Comparison of ENCODE assay signal across 10 cellular contexts in the genomic region with DNA sequence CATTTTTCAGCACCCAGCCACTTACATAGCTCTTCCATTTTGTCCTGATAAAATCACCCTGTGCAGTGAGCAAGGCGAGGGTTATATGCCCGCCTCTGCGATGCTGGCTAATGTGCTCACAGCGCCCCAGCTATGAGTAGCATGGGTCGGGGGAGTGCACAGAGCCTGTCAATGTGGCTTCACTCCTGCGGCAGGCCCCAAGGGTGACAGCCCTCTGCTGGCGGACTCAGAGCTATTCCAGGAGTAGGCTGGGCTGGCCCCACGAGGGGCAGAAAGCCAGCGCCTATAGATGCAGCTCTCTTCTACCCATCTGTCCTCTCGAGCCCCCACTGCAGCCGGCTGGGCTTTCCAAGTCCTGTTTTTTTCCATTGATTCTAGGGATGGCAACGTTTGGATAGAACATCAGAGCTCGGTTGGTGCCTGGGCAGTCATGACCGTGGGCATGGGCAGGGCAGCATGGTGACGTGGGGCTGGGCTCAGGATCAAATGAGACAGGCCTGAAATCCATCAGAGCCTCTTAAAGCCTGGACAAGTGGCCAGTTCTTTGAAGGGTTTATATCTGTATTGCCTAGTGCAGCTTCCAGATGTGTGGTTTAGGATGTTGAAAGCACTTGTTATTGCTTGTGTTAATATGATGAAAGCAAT.
DNase-seq lines count a peak whose midpoint lies in the region; ATAC-seq and TF ChIP-seq lines count a peak whose summit lies in the region.
"Had no signal": no experiment of that assay in that cellular context is flagged by ENCODE, and none has a peak within 500 bp of the region (broad histone marks: within the 10 kb centered on the region; RNA-seq: fewer than 3 reads in every experiment).

No MANE protein-coding gene starts in this region.

- no peaks in the 10 kb centered on the region for H3K36me3 Mint-ChIP-seq in GM23338 (ENCODE audit: low read depth)
- H3K36me3 Mint-ChIP-seq in activated naive CD8-positive, alpha-beta T cell treated with anti-CD3 and anti-CD28 coated beads, Interleukin-2, amount 50 U/mL, for 24 hours (ENCODE audit: low read depth) = peaks cover 2% of the 10 kb centered on the region

- H3K27ac Mint-ChIP-seq in GM23338 = no peak overlapping the region
- no peak overlapping the region for H3K27ac Mint-ChIP-seq in activated naive CD8-positive, alpha-beta T cell treated with anti-CD3 and anti-CD28 coated beads, Interleukin-2, amount 50 U/mL, for 24 hours

- no peak overlapping the region for H3K4me3 Mint-ChIP-seq in GM23338
- H3K4me3 Mint-ChIP-seq in activated naive CD8-positive, alpha-beta T cell treated with anti-CD3 and anti-CD28 coated beads, Interleukin-2, amount 50 U/mL, for 24 hours = no peak overlapping the region

- H3K79me2 ChIP-seq in GM23338 (replicated peaks; ENCODE audit: insufficient read depth) = no peaks in the 10 kb centered on the region

- H3F3A ChIP-seq in GM23338 (replicated peaks; ENCODE audit: low read depth) = no peaks in the 10 kb centered on the region

- no peaks in the 10 kb centered on the region; the same call in 1 of the 2 replicates for H3K4me1 ChIP-seq in GM23338 (ENCODE audit: insufficient read depth)

- H3K9me2 ChIP-seq in GM23338 (ENCODE audit: insufficient read depth) = no peaks in the 10 kb centered on the region

- peak; percentile 61 to 74 for TF ChIP-seq CTCF in GM23338 (conservative IDR thresholded peaks at IDR 0.05; ENCODE audit: low read depth in 2 of 2)

- no peaks in the 10 kb centered on the region for H3K27me3 Mint-ChIP-seq in GM23338 (ENCODE audit: insufficient read depth, low read depth, poor library complexity)
- H3K27me3 Mint-ChIP-seq in activated naive CD8-positive, alpha-beta T cell treated with anti-CD3 and anti-CD28 coated beads, Interleukin-2, amount 50 U/mL, for 24 hours = peaks cover 5% of the 10 kb centered on the region

- DNase-seq in GM23338 (ENCODE audit: low spot score) (peak; percentile 86), SK-MEL-5 (ENCODE audit: low read depth, low spot score) (peak; percentile 24), head of caudate nucleus (peak in 33 of 42 donors; percentile 23 to 77 (median 45)), sciatic nerve (ENCODE audit: low spot score) (no peak), DMS114 treated with DMSO at 0.1 percent for 48 hours (lab: John Stamatoyannopoulos, UW; ENCODE audit: unreplicated experiment) (no peak)
- no peak for DNase-seq in activated CD8-positive, alpha-beta memory T cell treated with anti-CD3 and anti-CD28 coated beads for 24 hours
- no peak for DNase-seq in activated naive CD8-positive, alpha-beta T cell treated with anti-CD3 and anti-CD28 coated beads, Interleukin-2, amount 50 U/mL, for 24 hours
- DNase-seq: cortex of kidney, NCI-H1048 had no signal

- no peaks in the 10 kb centered on the region for H4K20me1 ChIP-seq in GM23338 (replicated peaks; ENCODE audit: insufficient read depth)

- no peaks in the 10 kb centered on the region for H3K27me3 ChIP-seq in GM23338 (ENCODE audit: insufficient read depth)

- in situ Hi-C loops in SK-MEL-5 (cut with HindIII; ENCODE audit: low pct_unique_long_range_greater_than_20kb, low sequenced_read_pairs) = no loop called here

- peak overlapping the region; percentile 83 for H2AFZ ChIP-seq in GM23338

- H3K36me3 ChIP-seq in GM23338 (ENCODE audit: insufficient read depth) = no peaks in the 10 kb centered on the region

- H3K4me3 ChIP-seq in GM23338 = 0 out of 2 replicates have a peak overlapping the region, but pooled peaks have one; percentile 29

- no peak overlapping the region for H3K27ac ChIP-seq in GM23338 (ENCODE audit: low read depth)

- H3K4me2 ChIP-seq in GM23338 = peak overlapping the region; percentile 21; the same call in 1 of the 2 replicates

- intact Hi-C loops in head of caudate nucleus (cut with DNase I) (no loop called here), sciatic nerve (cut with DNase I) (no loop called here)

- H3K4me1 Mint-ChIP-seq in GM23338 = peaks cover 7% of the 10 kb centered on the region
- no peaks in the 10 kb centered on the region for H3K4me1 Mint-ChIP-seq in activated naive CD8-positive, alpha-beta T cell treated with anti-CD3 and anti-CD28 coated beads, Interleukin-2, amount 50 U/mL, for 24 hours

- ATAC-seq in GM23338 (peak; percentile 99), sciatic nerve (peak; percentile 81), HG02938 (IDR thresholded peaks at IDR 0.05; ENCODE audit: unreplicated experiment) (no peak)
- no peak for ATAC-seq in activated naive CD8-positive, alpha-beta T cell treated with anti-CD3 and anti-CD28 coated beads, Interleukin-2, amount 50 U/mL, for 24 hours

- H3K9me3 Mint-ChIP-seq in GM23338 = peaks cover 5% of the 10 kb centered on the region; the same call in 1 of the 3 replicates
- peaks cover 6% of the 10 kb centered on the region for H3K9me3 Mint-ChIP-seq in activated naive CD8-positive, alpha-beta T cell treated with anti-CD3 and anti-CD28 coated beads, Interleukin-2, amount 50 U/mL, for 24 hours

TF ChIP-seq in GM23338, 12 proteins besides CTCF, POLR2A, EP300 and RAD21:
- TF ChIP-seq, protein P1, sequence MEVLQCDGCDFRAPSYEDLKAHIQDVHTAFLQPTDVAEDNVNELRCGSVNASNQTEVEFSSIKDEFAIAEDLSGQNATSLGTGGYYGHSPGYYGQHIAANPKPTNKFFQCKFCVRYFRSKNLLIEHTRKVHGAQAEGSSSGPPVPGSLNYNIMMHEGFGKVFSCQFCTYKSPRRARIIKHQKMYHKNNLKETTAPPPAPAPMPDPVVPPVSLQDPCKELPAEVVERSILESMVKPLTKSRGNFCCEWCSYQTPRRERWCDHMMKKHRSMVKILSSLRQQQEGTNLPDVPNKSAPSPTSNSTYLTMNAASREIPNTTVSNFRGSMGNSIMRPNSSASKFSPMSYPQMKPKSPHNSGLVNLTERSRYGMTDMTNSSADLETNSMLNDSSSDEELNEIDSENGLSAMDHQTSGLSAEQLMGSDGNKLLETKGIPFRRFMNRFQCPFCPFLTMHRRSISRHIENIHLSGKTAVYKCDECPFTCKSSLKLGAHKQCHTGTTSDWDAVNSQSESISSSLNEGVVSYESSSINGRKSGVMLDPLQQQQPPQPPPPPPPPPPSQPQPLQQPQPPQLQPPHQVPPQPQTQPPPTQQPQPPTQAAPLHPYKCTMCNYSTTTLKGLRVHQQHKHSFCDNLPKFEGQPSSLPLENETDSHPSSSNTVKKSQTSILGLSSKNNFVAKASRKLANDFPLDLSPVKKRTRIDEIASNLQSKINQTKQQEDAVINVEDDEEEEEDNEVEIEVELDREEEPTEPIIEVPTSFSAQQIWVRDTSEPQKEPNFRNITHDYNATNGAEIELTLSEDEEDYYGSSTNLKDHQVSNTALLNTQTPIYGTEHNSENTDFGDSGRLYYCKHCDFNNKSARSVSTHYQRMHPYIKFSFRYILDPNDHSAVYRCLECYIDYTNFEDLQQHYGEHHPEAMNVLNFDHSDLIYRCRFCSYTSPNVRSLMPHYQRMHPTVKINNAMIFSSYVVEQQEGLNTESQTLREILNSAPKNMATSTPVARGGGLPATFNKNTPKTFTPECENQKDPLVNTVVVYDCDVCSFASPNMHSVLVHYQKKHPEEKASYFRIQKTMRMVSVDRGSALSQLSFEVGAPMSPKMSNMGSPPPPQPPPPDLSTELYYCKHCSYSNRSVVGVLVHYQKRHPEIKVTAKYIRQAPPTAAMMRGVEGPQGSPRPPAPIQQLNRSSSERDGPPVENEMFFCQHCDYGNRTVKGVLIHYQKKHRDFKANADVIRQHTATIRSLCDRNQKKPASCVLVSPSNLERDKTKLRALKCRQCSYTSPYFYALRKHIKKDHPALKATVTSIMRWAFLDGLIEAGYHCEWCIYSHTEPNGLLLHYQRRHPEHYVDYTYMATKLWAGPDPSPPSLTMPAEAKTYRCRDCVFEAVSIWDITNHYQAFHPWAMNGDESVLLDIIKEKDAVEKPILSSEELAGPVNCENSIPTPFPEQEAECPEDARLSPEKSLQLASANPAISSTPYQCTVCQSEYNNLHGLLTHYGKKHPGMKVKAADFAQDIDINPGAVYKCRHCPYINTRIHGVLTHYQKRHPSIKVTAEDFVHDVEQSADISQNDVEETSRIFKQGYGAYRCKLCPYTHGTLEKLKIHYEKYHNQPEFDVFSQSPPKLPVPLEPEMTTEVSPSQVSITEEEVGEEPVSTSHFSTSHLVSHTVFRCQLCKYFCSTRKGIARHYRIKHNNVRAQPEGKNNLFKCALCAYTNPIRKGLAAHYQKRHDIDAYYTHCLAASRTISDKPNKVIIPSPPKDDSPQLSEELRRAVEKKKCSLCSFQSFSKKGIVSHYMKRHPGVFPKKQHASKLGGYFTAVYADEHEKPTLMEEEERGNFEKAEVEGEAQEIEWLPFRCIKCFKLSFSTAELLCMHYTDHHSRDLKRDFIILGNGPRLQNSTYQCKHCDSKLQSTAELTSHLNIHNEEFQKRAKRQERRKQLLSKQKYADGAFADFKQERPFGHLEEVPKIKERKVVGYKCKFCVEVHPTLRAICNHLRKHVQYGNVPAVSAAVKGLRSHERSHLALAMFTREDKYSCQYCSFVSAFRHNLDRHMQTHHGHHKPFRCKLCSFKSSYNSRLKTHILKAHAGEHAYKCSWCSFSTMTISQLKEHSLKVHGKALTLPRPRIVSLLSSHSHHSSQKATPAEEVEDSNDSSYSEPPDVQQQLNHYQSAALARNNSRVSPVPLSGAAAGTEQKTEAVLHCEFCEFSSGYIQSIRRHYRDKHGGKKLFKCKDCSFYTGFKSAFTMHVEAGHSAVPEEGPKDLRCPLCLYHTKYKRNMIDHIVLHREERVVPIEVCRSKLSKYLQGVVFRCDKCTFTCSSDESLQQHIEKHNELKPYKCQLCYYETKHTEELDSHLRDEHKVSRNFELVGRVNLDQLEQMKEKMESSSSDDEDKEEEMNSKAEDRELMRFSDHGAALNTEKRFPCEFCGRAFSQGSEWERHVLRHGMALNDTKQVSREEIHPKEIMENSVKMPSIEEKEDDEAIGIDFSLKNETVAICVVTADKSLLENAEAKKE (CRISPR knock-in tag; IDR thresholded peaks at IDR 0.05) = no peak
- TF ChIP-seq ZNF114 (CRISPR knock-in tag; IDR thresholded peaks at IDR 0.05) (no peak), POLR2AphosphoS5 (IDR thresholded peaks at IDR 0.05; ENCODE audit: low read depth) (no peak), NANOG (IDR thresholded peaks at IDR 0.05; ENCODE audit: borderline replicate concordance) (no peak), EZH2phosphoT487 (IDR thresholded peaks at IDR 0.05; ENCODE audit: unreplicated experiment) (no peak), ZNF331 (CRISPR knock-in tag; IDR thresholded peaks at IDR 0.05; ENCODE audit: low read depth) (no peak), CREB1 (CRISPR knock-in tag; IDR thresholded peaks at IDR 0.05; ENCODE audit: low read depth) (no peak)

Comparison
In these comparisons a context has a peak if more than half of its experiments do, and no peak if none do; other contexts are left out.
1. ATAC-seq: peak in GM23338 (single experiment) and sciatic nerve (single experiment); none in activated naive CD8-positive, alpha-beta T cell treated with anti-CD3 and anti-CD28 coated beads, Interleukin-2, amount 50 U/mL, for 24 hours (single experiment) and HG02938 (single experiment).
2. DNase-seq: peak in GM23338 (single experiment), SK-MEL-5 (single experiment) and head of caudate nucleus (33 of 42); none in sciatic nerve (single experiment), activated CD8-positive, alpha-beta memory T cell treated with anti-CD3 and anti-CD28 coated beads for 24 hours (single experiment), DMS114 treated with DMSO at 0.1 percent for 48 hours (single experiment) and activated naive CD8-positive, alpha-beta T cell treated with anti-CD3 and anti-CD28 coated beads, Interleukin-2, amount 50 U/mL, for 24 hours (single experiment).